ENCODE assay signal across 1 cellular context in genomic region chr4:163180087-163180486, GRCh38.
A peak's percentile ranks its signal among the peaks of the same experiment; 100 is the strongest.
TF ChIP-seq lines count a peak whose summit lies in the region.

No MANE protein-coding gene starts in this region.

TF ChIP-seq in K562, 482 proteins besides CTCF, POLR2A, EP300 and RAD21 (continued from another document):
- TF ChIP-seq RAD51 (IDR thresholded peaks at IDR 0.05; ENCODE audit: borderline replicate concordance, low read depth) (no peak), FOXO4 (CRISPR knock-in tag; IDR thresholded peaks at IDR 0.05) (no peak), ZNF398 (CRISPR knock-in tag; IDR thresholded peaks at IDR 0.05) (no peak), DPF2 (IDR thresholded peaks at IDR 0.05) (peak; percentile 55), ZNF121 (CRISPR knock-in tag; conservative IDR thresholded peaks at IDR 0.05) (no peak), MNT (conservative IDR thresholded peaks at IDR 0.05) (peak in 1 of 2 experiments; percentile 44; a peak in 1 of 4 replicates), ZNF347 (CRISPR knock-in tag; IDR thresholded peaks at IDR 0.05; ENCODE audit: low read depth) (no peak), XRCC4 (IDR thresholded peaks at IDR 0.05; ENCODE audit: extremely low read depth, insufficient read depth, insufficient read length) (no peak), LCOR (CRISPR knock-in tag; IDR thresholded peaks at IDR 0.05) (0 out of 2 replicates have a peak, but pooled peaks have one; percentile 66), ZNF449 (CRISPR knock-in tag; IDR thresholded peaks at IDR 0.05) (no peak), NCOR1 (IDR thresholded peaks at IDR 0.05) (peak; percentile 80), NFIC (IDR thresholded peaks at IDR 0.05) (peak; percentile 63; the same call in 1 of the 2 replicates), CCNT2 (IDR thresholded peaks at IDR 0.05; ENCODE audit: borderline replicate concordance, extremely low read depth, insufficient read length, low read depth, low read length) (peak; percentile 36)
